1 cellular context compared by ENCODE assay signal in the genomic region with DNA sequence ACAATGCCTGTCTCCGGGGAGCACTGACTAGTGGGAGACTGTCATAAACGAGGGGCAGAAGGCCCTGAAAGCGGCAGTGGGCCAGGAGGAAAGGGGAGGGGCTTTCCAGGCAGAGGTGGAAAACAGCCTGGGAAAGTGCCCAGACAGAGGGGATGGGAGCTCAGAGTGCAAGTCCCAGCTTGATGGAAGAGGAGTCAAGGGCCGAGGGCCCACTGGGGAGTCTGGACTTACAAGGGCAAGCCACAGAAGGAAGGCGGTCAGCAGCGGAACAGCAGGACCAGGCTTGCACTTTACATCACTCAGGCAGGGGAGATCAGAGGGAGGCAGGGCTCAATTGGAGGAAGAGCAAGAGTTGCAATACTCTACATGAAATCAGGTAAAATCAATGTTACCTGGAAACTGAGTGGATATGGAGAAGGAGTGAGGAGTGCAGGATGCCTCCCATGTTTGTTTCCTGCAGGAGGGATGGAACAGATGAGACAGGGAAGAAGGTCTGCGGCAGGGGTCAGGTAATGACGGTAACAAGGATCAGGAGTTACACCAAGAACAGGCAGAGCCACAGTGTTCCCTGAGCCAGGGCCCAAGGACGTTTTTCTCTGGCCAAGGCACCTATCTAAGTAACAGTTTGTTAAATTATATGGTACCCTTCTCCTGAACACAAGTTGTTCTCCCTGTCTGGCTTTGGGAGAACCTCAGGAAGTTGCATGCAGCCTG.
TF ChIP-seq lines count a peak whose summit lies in the region.

No MANE protein-coding gene starts in this region.

TF ChIP-seq in H1, 55 proteins besides CTCF, POLR2A, EP300 and RAD21:
- TF ChIP-seq POU5F1 (IDR thresholded peaks at IDR 0.05; ENCODE audit: low read depth, low read length) (no peak), SP4 (IDR thresholded peaks at IDR 0.05; ENCODE audit: low read length) (no peak), ZNF274 (IDR thresholded peaks at IDR 0.05; ENCODE audit: borderline replicate concordance, extremely low read depth, low read length) (no peak), ATF2 (IDR thresholded peaks at IDR 0.05; ENCODE audit: low read length) (no peak), E2F6 (IDR thresholded peaks at IDR 0.05) (no peak), HDAC2 (IDR thresholded peaks at IDR 0.05; ENCODE audit: borderline replicate concordance in 1 of 2, low read depth in 2 of 2, low read length in 2 of 2) (no peak), EZH2 (IDR thresholded peaks at IDR 0.05; ENCODE audit: low read depth, low read length, severe bottlenecking) (no peak), BACH1 (IDR thresholded peaks at IDR 0.05; ENCODE audit: low read length) (no peak)
TF ChIP-seq in H1: peak in this region for 0.
